In genomic region chr3:41600616-41601015, GRCh38 we compare ENCODE assay signal across 23 cellular contexts.
"Had no signal": no experiment of that assay in that cellular context is flagged by ENCODE, and none has a peak within 500 bp of the region (broad histone marks: within the 10 kb centered on the region; RNA-seq: fewer than 3 reads in every experiment).

No MANE protein-coding gene starts in this region.

- H3K27me3 ChIP-seq: esophagus squamous epithelium, right atrium auricular region had no signal

- H3K9me3 Mint-ChIP-seq: activated CD4-positive, alpha-beta memory T cell treated with anti-CD3 and anti-CD28 coated beads for 36 hours; dendritic cell treated with granulocyte-macrophage colony-stimulating factor and Interleukin-4, amounts not matched to agents 40 ng/mL and 50 ng/mL, for 4 days; memory B cell; neural crest cell; stimulated activated naive CD8-positive, alpha-beta T cell treated with anti-CD3 and anti-CD28 coated beads, Interleukin-15, Interleukin-2, amounts not matched to agents 100 ng/mL and 50 ng/mL, for 24 hours; type B pancreatic cell had no signal

- H3K27ac ChIP-seq: esophagus squamous epithelium, right atrium auricular region, skin epidermis had no signal

- H3K9me3 ChIP-seq: esophagus squamous epithelium, right atrium auricular region had no signal

- H3K27ac Mint-ChIP-seq: activated CD4-positive, alpha-beta memory T cell treated with anti-CD3 and anti-CD28 coated beads for 36 hours; activated CD8-positive, alpha-beta memory T cell treated with anti-CD3 and anti-CD28 coated beads, Interleukin-2, amount 10 ng/mL, durations not matched to agents 7 days and 5 days; activated naive CD8-positive, alpha-beta T cell treated with anti-CD3 and anti-CD28 coated beads, Interleukin-2, amount 10 ng/mL, durations not matched to agents 7 days and 5 days; dendritic cell treated with granulocyte-macrophage colony-stimulating factor and Interleukin-4, amounts not matched to agents 40 ng/mL and 50 ng/mL, for 4 days; memory B cell; naive B cell; stimulated activated naive CD8-positive, alpha-beta T cell treated with anti-CD3 and anti-CD28 coated beads, Interleukin-15, Interleukin-2, amounts not matched to agents 100 ng/mL and 50 ng/mL, for 24 hours; type B pancreatic cell had no signal

- ATAC-seq: activated CD8-positive, alpha-beta memory T cell treated with anti-CD3 and anti-CD28 coated beads, Interleukin-2, amount 10 ng/mL, durations not matched to agents 7 days and 5 days; left ventricle myocardium superior had no signal

- H3K4me1 ChIP-seq: esophagus squamous epithelium had no signal

- H3K36me3 ChIP-seq: esophagus squamous epithelium, right atrium auricular region had no signal

- DNase-seq: activated CD4-positive, alpha-beta memory T cell treated with anti-CD3 and anti-CD28 coated beads for 36 hours; activated CD4-positive, alpha-beta T cell treated with anti-CD3 and anti-CD28 coated beads for 4 hours; activated CD8-positive, alpha-beta memory T cell treated with anti-CD3 and anti-CD28 coated beads, Interleukin-2, amount 10 ng/mL, durations not matched to agents 7 days and 5 days; activated naive CD8-positive, alpha-beta T cell treated with anti-CD3 and anti-CD28 coated beads, Interleukin-2, amount 10 ng/mL, durations not matched to agents 7 days and 5 days; effector memory CD4-positive, alpha-beta T cell; esophagus squamous epithelium; foreskin melanocyte; glutamatergic neuron; hippocampal formation; kidney glomerular epithelial cell; left ventricle myocardium superior; naive B cell; stimulated activated CD4-positive, alpha-beta T cell treated with anti-CD3 and anti-CD28 coated beads, Interleukin-15, amount 100 ng/mL, for 24 hours; stimulated activated CD4-positive, alpha-beta T cell treated with anti-CD3 and anti-CD28 coated beads, Interleukin-2, amount 100 ng/mL, for 48 hours; SW 1271; T-helper 2 cell had no signal

- H3K4me3 ChIP-seq: esophagus squamous epithelium, right atrium auricular region, skin epidermis had no signal

- H3K36me3 Mint-ChIP-seq: activated CD4-positive, alpha-beta memory T cell treated with anti-CD3 and anti-CD28 coated beads for 36 hours; activated CD8-positive, alpha-beta memory T cell treated with anti-CD3 and anti-CD28 coated beads, Interleukin-2, amount 10 ng/mL, durations not matched to agents 7 days and 5 days; activated naive CD8-positive, alpha-beta T cell treated with anti-CD3 and anti-CD28 coated beads, Interleukin-2, amount 10 ng/mL, durations not matched to agents 7 days and 5 days; naive B cell had no signal
